In the genomic region with DNA sequence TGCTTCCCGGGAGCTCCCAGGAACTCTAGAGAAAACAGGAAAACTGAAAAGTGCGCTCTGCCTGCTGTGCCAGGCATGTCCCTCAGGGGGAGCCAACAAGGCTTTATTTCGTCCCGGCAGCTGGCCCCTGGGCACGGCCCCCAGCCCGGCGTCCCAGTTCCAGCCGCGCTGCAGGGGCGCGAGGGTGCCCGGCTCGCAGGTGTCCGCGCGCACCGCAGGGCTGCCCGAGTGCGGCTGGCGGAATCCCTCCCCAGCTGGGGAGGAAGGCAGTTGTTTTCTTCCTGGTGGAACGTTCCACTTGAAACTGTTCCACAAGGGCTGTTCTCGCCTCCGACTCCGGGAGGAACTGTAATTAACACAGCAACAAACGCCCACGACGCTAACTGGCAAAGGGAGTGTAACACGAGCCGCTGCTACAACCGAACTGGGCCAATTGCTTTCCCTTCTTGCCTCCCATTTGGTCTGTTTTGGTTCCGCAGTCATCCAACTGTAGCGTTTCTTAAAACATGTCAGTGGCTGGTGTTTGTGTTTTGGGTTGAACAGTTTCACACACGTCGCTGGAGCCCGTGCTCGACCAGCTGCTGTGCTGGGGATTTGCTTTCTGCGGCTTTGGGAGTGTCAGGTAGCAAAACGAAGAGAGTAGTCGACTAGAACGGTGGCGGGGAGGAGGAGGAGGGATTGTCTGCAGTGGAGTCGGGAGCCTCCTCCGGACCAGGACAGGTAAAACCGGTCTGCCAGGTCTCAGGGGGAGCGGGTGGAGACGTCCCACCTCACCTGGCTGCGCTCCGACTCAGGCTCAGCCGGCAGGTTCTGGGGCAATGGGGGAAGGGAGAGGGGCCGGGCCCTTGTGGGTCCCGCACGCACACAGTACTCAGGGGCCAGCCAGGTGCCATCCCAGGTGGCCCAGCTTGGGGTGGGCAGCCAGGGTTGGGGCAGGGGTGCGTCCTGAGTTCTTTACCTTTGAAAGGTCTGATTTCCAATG, we compare ENCODE assay signal across 8 cellular contexts.
DNase-seq lines count a peak whose midpoint lies in the region; ATAC-seq and TF ChIP-seq lines count a peak whose summit lies in the region.

No MANE protein-coding gene starts in this region.

- H3K27me3 Mint-ChIP-seq in T-helper 1 cell treated with Interleukin-12 subunit alpha and Interleukin-12 subunit beta and Interleukin-4 antibody, amounts not matched to agents 30 μg/mL and 1 μg/mL, for 36 hours (ENCODE audit: low read depth) = peaks cover 55% of the 10 kb centered on the region

- peaks cover 11% of the 10 kb centered on the region for H3K4me1 Mint-ChIP-seq in T-helper 1 cell treated with Interleukin-12 subunit alpha and Interleukin-12 subunit beta and Interleukin-4 antibody, amounts not matched to agents 30 μg/mL and 1 μg/mL, for 36 hours (ENCODE audit: low read depth)

- H3K4me3 ChIP-seq in AG09309 (ENCODE audit: control insufficient read depth, low read depth, low read length) (peak overlapping the region; percentile 54), coronary artery (peak overlapping the region; percentile 71)

- no peak overlapping the region for H3K27ac ChIP-seq in coronary artery

- H3K27ac Mint-ChIP-seq in T-helper 1 cell treated with Interleukin-12 subunit alpha and Interleukin-12 subunit beta and Interleukin-4 antibody, amounts not matched to agents 30 μg/mL and 1 μg/mL, for 36 hours = no peak overlapping the region

- in situ Hi-C loops in GM13976 (cut with MboI; ENCODE audit: low sequenced_read_pairs, unreplicated experiment) = no loop called here

- H3K36me3 Mint-ChIP-seq in T-helper 1 cell treated with Interleukin-12 subunit alpha and Interleukin-12 subunit beta and Interleukin-4 antibody, amounts not matched to agents 30 μg/mL and 1 μg/mL, for 36 hours (ENCODE audit: low read depth) = peaks cover 2% of the 10 kb centered on the region

- peak overlapping the region; percentile 83 for H3K4me3 Mint-ChIP-seq in T-helper 1 cell treated with Interleukin-12 subunit alpha and Interleukin-12 subunit beta and Interleukin-4 antibody, amounts not matched to agents 30 μg/mL and 1 μg/mL, for 36 hours

- DNase-seq in AG09309 (ENCODE audit: low read depth) (no peak), GM13976 (ENCODE audit: low spot score) (peak; percentile 76), NCI-H128 (lab: John Stamatoyannopoulos, UW; ENCODE audit: unreplicated experiment) (peak; percentile 88), coronary artery (ENCODE audit: low spot score) (peak; percentile 74), kidney glomerular epithelial cell (lab: John Stamatoyannopoulos, UW) (peak; percentile 73)
- peak; percentile 24 to 41 for DNase-seq in stimulated activated CD4-positive, alpha-beta T cell treated with anti-CD3 and anti-CD28 coated beads, Interleukin-2, amount 100 ng/mL, for 24 hours

- ATAC-seq in HG02852 (IDR thresholded peaks at IDR 0.05; ENCODE audit: unreplicated experiment) = peak; percentile 81

- TF ChIP-seq CTCF in AG09309 (IDR thresholded peaks at IDR 0.05; ENCODE audit: control insufficient read depth, insufficient read depth, low read depth, low read length, missing control alignments) (peak; percentile 70), GM13976 (IDR thresholded peaks at IDR 0.05; ENCODE audit: borderline replicate concordance, control extremely low read depth, extremely low read depth, insufficient read depth, missing control alignments) (peak; percentile 53), coronary artery (IDR thresholded peaks at IDR 0.05) (no peak)

- no peaks in the 10 kb centered on the region for H3K9me3 Mint-ChIP-seq in T-helper 1 cell treated with Interleukin-12 subunit alpha and Interleukin-12 subunit beta and Interleukin-4 antibody, amounts not matched to agents 30 μg/mL and 1 μg/mL, for 36 hours
